1 cellular context compared by ENCODE assay signal in genomic region chr7:3272691-3273141, GRCh38.
TF ChIP-seq lines count a peak whose summit lies in the region.

No MANE protein-coding gene starts in this region.

TF ChIP-seq in A549, 52 proteins besides CTCF, POLR2A, EP300 and RAD21 (continued from another document):
- no peak for TF ChIP-seq HMGXB4 (CRISPR knock-in tag; IDR thresholded peaks at IDR 0.05; ENCODE audit: borderline replicate concordance)
- no peak for TF ChIP-seq RNF2 (IDR thresholded peaks at IDR 0.05; ENCODE audit: borderline replicate concordance, low read depth)
- no peak for TF ChIP-seq FOSB (CRISPR knock-in tag; IDR thresholded peaks at IDR 0.05)
- TF ChIP-seq TP53 (CRISPR knock-in tag; IDR thresholded peaks at IDR 0.05): no peak
- no peak for TF ChIP-seq FOXS1 (CRISPR knock-in tag; IDR thresholded peaks at IDR 0.05)
- no peak for TF ChIP-seq EHF (CRISPR knock-in tag; IDR thresholded peaks at IDR 0.05)
- peak; percentile 79; the same call in 1 of the 2 replicates for TF ChIP-seq JUNB (IDR thresholded peaks at IDR 0.05)
- TF ChIP-seq KDM1A (IDR thresholded peaks at IDR 0.05; ENCODE audit: low read depth): no peak
- no peak for TF ChIP-seq HEYL (CRISPR knock-in tag; IDR thresholded peaks at IDR 0.05)
- no peak for TF ChIP-seq RARB (CRISPR knock-in tag; IDR thresholded peaks at IDR 0.05)
